In genomic region chr12:123633379-123634141, GRCh38 we compare ENCODE assay signal across 1 cellular context.
TF ChIP-seq lines count a peak whose summit lies in the region.

EIF2B1 (minus strand) TSS chr12:123633686; CDS start chr12:123633557, 129 bp downstream.
GTF2H3 (plus strand) TSS chr12:123633829; CDS start chr12:123633860, 31 bp downstream.

TF ChIP-seq in HepG2, 621 proteins besides CTCF, POLR2A, EP300 and RAD21 (continued from another document and continues in another):
- TF ChIP-seq SKIL (CRISPR knock-in tag; IDR thresholded peaks at IDR 0.05; ENCODE audit: borderline replicate concordance) (no peak), DNMT3B (CRISPR knock-in tag; conservative IDR thresholded peaks at IDR 0.05) (no peak), ZNF720 (CRISPR knock-in tag; IDR thresholded peaks at IDR 0.05) (no peak), TCF7L2 (IDR thresholded peaks at IDR 0.05; ENCODE audit: low read depth, low read length) (no peak), CBX5 (CRISPR knock-in tag; IDR thresholded peaks at IDR 0.05; ENCODE audit: borderline replicate concordance) (peak; percentile 44; the same call in 1 of the 2 replicates), ZNF549 (CRISPR knock-in tag; IDR thresholded peaks at IDR 0.05) (no peak), ZNF704 (CRISPR knock-in tag; IDR thresholded peaks at IDR 0.05; ENCODE audit: borderline replicate concordance) (peak; percentile 68; the same call in 1 of the 2 replicates), HMGXB4 (CRISPR knock-in tag; IDR thresholded peaks at IDR 0.05; ENCODE audit: borderline replicate concordance in 1 of 2, low read depth in 1 of 2) (peak; percentile 78 to 79), NCOR1 (IDR thresholded peaks at IDR 0.05; ENCODE audit: borderline replicate concordance, low read length) (no peak), POGK (CRISPR knock-in tag; conservative IDR thresholded peaks at IDR 0.05) (peak; percentile 94), SALL1 (CRISPR knock-in tag; IDR thresholded peaks at IDR 0.05) (peak; percentile 92), CREB3 (CRISPR knock-in tag; IDR thresholded peaks at IDR 0.05) (0 out of 2 replicates have a peak, but pooled peaks have one; percentile 57), ZMAT5 (CRISPR knock-in tag; IDR thresholded peaks at IDR 0.05; ENCODE audit: borderline replicate concordance, low read depth) (no peak), CSRNP2 (CRISPR knock-in tag; conservative IDR thresholded peaks at IDR 0.05; ENCODE audit: low read depth) (no peak; the same call in 1 of the 2 replicates), ARID2 (CRISPR knock-in tag; IDR thresholded peaks at IDR 0.05; ENCODE audit: borderline replicate concordance) (peak; percentile 62; the same call in 1 of the 2 replicates), MYNN (CRISPR knock-in tag; IDR thresholded peaks at IDR 0.05; ENCODE audit: low read depth) (no peak; the same call in 1 of the 2 replicates), FOXA1 (IDR thresholded peaks at IDR 0.05) (no peak), FOXA1 (CRISPR knock-in tag; IDR thresholded peaks at IDR 0.05) (no peak; the same call in 1 of the 2 replicates), HES4 (CRISPR knock-in tag; IDR thresholded peaks at IDR 0.05; ENCODE audit: borderline replicate concordance) (peak; percentile 87), SP5 (CRISPR knock-in tag; IDR thresholded peaks at IDR 0.05; ENCODE audit: borderline replicate concordance, low read depth) (peak; percentile 31; the same call in 1 of the 2 replicates), PHF20 (CRISPR knock-in tag; IDR thresholded peaks at IDR 0.05) (peak; percentile 100), ZNF660 (CRISPR knock-in tag; IDR thresholded peaks at IDR 0.05; ENCODE audit: borderline replicate concordance, low read depth) (no peak), IKZF1 (IDR thresholded peaks at IDR 0.05) (no peak), HMG20B (CRISPR knock-in tag; conservative IDR thresholded peaks at IDR 0.05) (no peak), ZMYM2 (CRISPR knock-in tag; IDR thresholded peaks at IDR 0.05) (no peak), SOX5 (CRISPR knock-in tag; IDR thresholded peaks at IDR 0.05; ENCODE audit: borderline replicate concordance) (peak; percentile 57; the same call in 1 of the 2 replicates), IRF9 (CRISPR knock-in tag; IDR thresholded peaks at IDR 0.05; ENCODE audit: borderline replicate concordance) (peak; percentile 95), ZNF484 (CRISPR knock-in tag; IDR thresholded peaks at IDR 0.05; ENCODE audit: borderline replicate concordance, low read depth) (no peak), KDM6A (CRISPR knock-in tag; IDR thresholded peaks at IDR 0.05; ENCODE audit: low read depth) (no peak), ZBTB3 (CRISPR knock-in tag; IDR thresholded peaks at IDR 0.05; ENCODE audit: borderline replicate concordance, low read depth) (peak; percentile 85; the same call in 1 of the 2 replicates), EEA1 (CRISPR knock-in tag; IDR thresholded peaks at IDR 0.05; ENCODE audit: borderline replicate concordance) (peak; percentile 51; the same call in 1 of the 2 replicates), ZBTB40 (IDR thresholded peaks at IDR 0.05) (peak; percentile 96), ZBTB40 (CRISPR knock-in tag; IDR thresholded peaks at IDR 0.05) (peak; percentile 59; the same call in 1 of the 2 replicates), ZNF136 (CRISPR knock-in tag; IDR thresholded peaks at IDR 0.05; ENCODE audit: low read depth) (0 out of 2 replicates have a peak, but pooled peaks have one; percentile 70)
